10 cellular contexts compared by ENCODE assay signal in genomic region chr2:47339745-47340541, GRCh38. TPM values are rescaled to one million over a fixed set of nuclear protein-coding genes. Genes with fewer than 3 reads are reported as not detected.
DNase-seq lines count a peak whose midpoint lies in the region; ATAC-seq and TF ChIP-seq lines count a peak whose summit lies in the region.
"Had no signal": no experiment of that assay in that cellular context is flagged by ENCODE, and none has a peak within 500 bp of the region (broad histone marks: within the 10 kb centered on the region; RNA-seq: fewer than 3 reads in every experiment).

No MANE protein-coding gene starts in this region.

- CTCF ChIA-PET in Calu3 (lab: Charles Lee): interaction anchor here (0.6 to 1.6 kb wide), 6 partner anchors 11 to 65 kb away, joined by 3 to 5 read pairs (median 4); partner anchors contain the start of gene MSH2

- H3K9me3 ChIP-seq in tibial artery (no peaks in the 10 kb centered on the region), right atrium auricular region (no peaks in the 10 kb centered on the region)

- TF ChIP-seq CTCF in Calu3 (IDR thresholded peaks at IDR 0.05; ENCODE audit: unreplicated experiment) (no peak), mesothelial cell of epicardium (IDR thresholded peaks at IDR 0.05; ENCODE audit: unreplicated experiment) (no peak), tibial artery (IDR thresholded peaks at IDR 0.05) (no peak), right atrium auricular region (IDR thresholded peaks at IDR 0.05) (no peak), glutamatergic neuron (IDR thresholded peaks at IDR 0.05; ENCODE audit: partially characterized antibody, unreplicated experiment) (no peak)

- H3K4me3 Mint-ChIP-seq in Calu3 (ENCODE audit: low read depth, unreplicated experiment) (peak overlapping the region; percentile 55), mesothelial cell of epicardium (no peak overlapping the region), glutamatergic neuron (ENCODE audit: unreplicated experiment) (no peak overlapping the region)
- H3K4me3 Mint-ChIP-seq in activated naive CD8-positive, alpha-beta T cell treated with anti-CD3 and anti-CD28 coated beads for 36 hours: no peak overlapping the region

- H3K36me3 Mint-ChIP-seq in Calu3 (ENCODE audit: insufficient read depth, unreplicated experiment) (peaks cover 40% of the 10 kb centered on the region), mesothelial cell of epicardium (peaks cover 16% of the 10 kb centered on the region), glutamatergic neuron (ENCODE audit: unreplicated experiment) (no peaks in the 10 kb centered on the region)
- no peaks in the 10 kb centered on the region for H3K36me3 Mint-ChIP-seq in activated naive CD8-positive, alpha-beta T cell treated with anti-CD3 and anti-CD28 coated beads for 36 hours

- intact Hi-C loops in Calu3 (cut with micrococcal nuclease; ENCODE audit: unreplicated experiment): loop anchor here (1.0 to 10.0 kb wide), 3 partner anchors 34 to 765 kb away; no protein-coding TSS in a partner anchor
- intact Hi-C loops in tibial artery (cut with DNase I; ENCODE audit: low total_unique reads): loop anchor here (5.0 kb wide), 2 partner anchors 47 to 427 kb away; no protein-coding TSS in a partner anchor

- H3K36me3 ChIP-seq in tibial artery (no peaks in the 10 kb centered on the region), right atrium auricular region (no peaks in the 10 kb centered on the region)

- BruUV-seq in Calu3 (replicated peaks; lab: Mats Ljungman, UMichigan): no TSS peak

- H3K4me1 ChIP-seq in tibial artery (peaks cover 0 to 9% (median 4%) of the 10 kb centered on the region in 4 donors), right atrium auricular region (peaks cover 0 to 11% of the 10 kb centered on the region in 2 donors)

- H3K27ac Mint-ChIP-seq in Calu3 (ENCODE audit: unreplicated experiment) (peak overlapping the region; percentile 94), mesothelial cell of epicardium (peak overlapping the region; percentile 95), glutamatergic neuron (ENCODE audit: unreplicated experiment) (no peak overlapping the region)
- H3K27ac Mint-ChIP-seq in activated naive CD8-positive, alpha-beta T cell treated with anti-CD3 and anti-CD28 coated beads for 36 hours: no peak overlapping the region

- DNase-seq in Calu3: peak; percentile 84
- DNase-seq in LHCN-M2 (ENCODE audit: low read depth): peak; percentile 38
- DNase-seq in activated naive CD8-positive, alpha-beta T cell treated with anti-CD3 and anti-CD28 coated beads for 36 hours: peak; percentile 3
- no peak for DNase-seq in mesothelial cell of epicardium (ENCODE audit: low spot score in 2 of 2, unreplicated experiment in 2 of 2)
- DNase-seq in tibial artery: no peak
- no peak for DNase-seq in right atrium auricular region (ENCODE audit: low spot score)
- no peak for DNase-seq in glutamatergic neuron
- DNase-seq: HCEC 1CT, NCI-H446 had no signal

- no peaks in the 10 kb centered on the region for H3K9me3 Mint-ChIP-seq in Calu3 (ENCODE audit: low read depth, unreplicated experiment)
- no peaks in the 10 kb centered on the region for H3K9me3 Mint-ChIP-seq in activated naive CD8-positive, alpha-beta T cell treated with anti-CD3 and anti-CD28 coated beads for 36 hours
- peaks cover 4% of the 10 kb centered on the region for H3K9me3 Mint-ChIP-seq in mesothelial cell of epicardium
- peaks cover 4% of the 10 kb centered on the region for H3K9me3 Mint-ChIP-seq in glutamatergic neuron (ENCODE audit: unreplicated experiment)

- no peak overlapping the region for H3K27ac ChIP-seq in tibial artery
- H3K27ac ChIP-seq in right atrium auricular region: no peak overlapping the region

- H3K27me3 Mint-ChIP-seq in Calu3 (ENCODE audit: unreplicated experiment): no peaks in the 10 kb centered on the region
- H3K27me3 Mint-ChIP-seq in activated naive CD8-positive, alpha-beta T cell treated with anti-CD3 and anti-CD28 coated beads for 36 hours: peaks cover 11% of the 10 kb centered on the region
- H3K27me3 Mint-ChIP-seq in mesothelial cell of epicardium (ENCODE audit: low read depth): no peaks in the 10 kb centered on the region
- no peaks in the 10 kb centered on the region for H3K27me3 Mint-ChIP-seq in glutamatergic neuron (ENCODE audit: unreplicated experiment)

- H3K27me3 ChIP-seq in tibial artery (peaks cover 0 to 9% of the 10 kb centered on the region in 2 donors), right atrium auricular region (no peaks in the 10 kb centered on the region)

- H3K4me1 Mint-ChIP-seq in Calu3 (ENCODE audit: low read depth, unreplicated experiment): peaks cover 49% of the 10 kb centered on the region
- H3K4me1 Mint-ChIP-seq in activated naive CD8-positive, alpha-beta T cell treated with anti-CD3 and anti-CD28 coated beads for 36 hours: peaks cover 6% of the 10 kb centered on the region
- H3K4me1 Mint-ChIP-seq in mesothelial cell of epicardium: peaks cover 57% of the 10 kb centered on the region
- H3K4me1 Mint-ChIP-seq in glutamatergic neuron (ENCODE audit: low read depth, unreplicated experiment): no peaks in the 10 kb centered on the region

- no peak for ATAC-seq in GM19463 (IDR thresholded peaks at IDR 0.05; ENCODE audit: unreplicated experiment)

- no peak overlapping the region for H3K4me3 ChIP-seq in tibial artery
- no peak overlapping the region for H3K4me3 ChIP-seq in right atrium auricular region

RNA-seq across cellular contexts. Expression of gene EPCAM, which starts 29.2 kb away (rescaled TPM):
- total RNA-seq in Calu3 (2022) (455 and 465 TPM in 2 replicates), LHCN-M2 (2014; rRNA removed) (not detected in 2 replicates), mesothelial cell of epicardium (132 to 136 TPM (median 134 TPM) in 3 replicates), right atrium auricular region (under 1 TPM in 1 of 2 donors, not detected in 1; 0.47 TPM), glutamatergic neuron (ENCODE audit: unreplicated experiment) (5.3 TPM)
- 0.06 TPM for polyA plus RNA-seq in LHCN-M2 (2012)
- total RNA-seq in activated naive CD8-positive, alpha-beta T cell treated with anti-CD3 and anti-CD28 coated beads for 36 hours: 1 to 10 TPM in 1 of 2 experiments, under 1 TPM in 1; 0.46 to 1.0 TPM

Comparison
In these comparisons a context has a peak if more than half of its experiments do, and no peak if none do; other contexts are left out.
1. DNase-seq: peak in Calu3 (single experiment), LHCN-M2 (single experiment) and activated naive CD8-positive, alpha-beta T cell treated with anti-CD3 and anti-CD28 coated beads for 36 hours (single experiment); none in mesothelial cell of epicardium (0 of 2), tibial artery (0 of 2), right atrium auricular region (single experiment) and glutamatergic neuron (single experiment).
2. H3K27ac Mint-ChIP-seq: peak in Calu3 (single experiment) and mesothelial cell of epicardium (single experiment); none in activated naive CD8-positive, alpha-beta T cell treated with anti-CD3 and anti-CD28 coated beads for 36 hours (single experiment) and glutamatergic neuron (single experiment).
3. RNA of gene EPCAM, which starts 29.2 kb away (total RNA-seq): 455 to 465 TPM in Calu3 and 132 to 136 TPM in mesothelial cell of epicardium; 5.3 TPM in glutamatergic neuron (single experiment), 0.46 to 1.0 TPM in activated naive CD8-positive, alpha-beta T cell treated with anti-CD3 and anti-CD28 coated beads for 36 hours, 0.47 TPM in right atrium auricular region and not detected in LHCN-M2; every median in the first group is over 10 times any median in the second.